Comparison of ENCODE assay signal across 26 cellular contexts in genomic region chr11:70012134-70012733, GRCh38.
"Had no signal": no experiment of that assay in that cellular context is flagged by ENCODE, and none has a peak within 500 bp of the region (broad histone marks: within the 10 kb centered on the region; RNA-seq: fewer than 3 reads in every experiment).

No MANE protein-coding gene starts in this region.

- H3K4me1 Mint-ChIP-seq: endodermal cell, mesothelial cell of epicardium had no signal

- H3K27me3 ChIP-seq: colonic mucosa had no signal

- H3K4me1 ChIP-seq: colonic mucosa, gastrocnemius medialis, left lung, lower lobe of right lung had no signal

- DNase-seq: colonic mucosa; cortex of kidney; effector CD8-positive, alpha-beta T cell; effector memory CD8-positive, alpha-beta T cell; endodermal cell; erythroblast; esophagus squamous epithelium; foreskin fibroblast; foreskin melanocyte; gastrocnemius medialis; glutamatergic neuron; head of caudate nucleus; heart right ventricle; hippocampal formation; left cardiac atrium; left lung; left ventricle myocardium superior; lower lobe of right lung; mesenchymal stem cell; mucosa of descending colon had no signal

- H3K9me3 Mint-ChIP-seq: dendritic cell treated with granulocyte-macrophage colony-stimulating factor and Interleukin-4, amounts not matched to agents 40 ng/mL and 50 ng/mL, for 4 days; effector memory CD8-positive, alpha-beta T cell; endodermal cell; mesothelial cell of epicardium had no signal

- H3K27ac Mint-ChIP-seq: dendritic cell treated with granulocyte-macrophage colony-stimulating factor and Interleukin-4, amounts not matched to agents 40 ng/mL and 50 ng/mL, for 4 days; effector memory CD8-positive, alpha-beta T cell; endodermal cell; mesothelial cell of epicardium had no signal

- H3K27ac ChIP-seq: colonic mucosa, epithelial cell of prostate, esophagus squamous epithelium, gastrocnemius medialis, heart right ventricle, left lung, lower lobe of right lung had no signal

- H3K36me3 ChIP-seq: colonic mucosa, esophagus squamous epithelium, gastrocnemius medialis, heart right ventricle, left lung, lower lobe of right lung had no signal

- H3K4me3 Mint-ChIP-seq: dendritic cell treated with granulocyte-macrophage colony-stimulating factor and Interleukin-4, amounts not matched to agents 40 ng/mL and 50 ng/mL, for 4 days; effector memory CD8-positive, alpha-beta T cell; endodermal cell; mesothelial cell of epicardium had no signal

- H3K9me3 ChIP-seq: colonic mucosa, esophagus squamous epithelium, gastrocnemius medialis, left lung, lower lobe of right lung, mucosa of descending colon had no signal

- FAIRE-seq: endometrium, islet of Langerhans, keratinocyte had no signal

- H3K36me3 Mint-ChIP-seq: mesothelial cell of epicardium had no signal

- H3K4me3 ChIP-seq: colonic mucosa, esophagus squamous epithelium, gastrocnemius medialis, heart right ventricle, left lung, lower lobe of right lung, mucosa of descending colon had no signal
